22 cellular contexts compared by ENCODE assay signal in the genomic region with DNA sequence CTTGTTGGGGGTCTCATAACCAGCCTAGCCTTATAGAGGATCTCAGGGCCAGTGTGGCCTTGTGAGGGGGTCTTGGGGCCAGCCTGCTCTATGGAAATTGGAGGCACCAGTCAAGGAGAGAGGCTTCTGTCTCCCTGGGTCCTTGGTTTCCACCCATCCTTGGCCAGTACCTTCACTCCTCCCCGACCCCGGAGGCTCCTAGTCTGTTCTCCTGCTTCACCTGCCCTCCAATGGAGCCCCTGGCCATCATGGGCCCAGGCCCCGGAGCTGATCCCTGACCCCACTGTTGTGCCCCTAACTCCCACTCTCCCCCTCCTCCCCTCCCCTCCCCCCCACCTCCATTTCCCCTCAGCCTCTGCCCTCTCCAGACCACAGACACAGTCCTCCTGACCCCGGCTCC. TPM values are rescaled to one million over a fixed set of nuclear protein-coding genes. Genes with fewer than 3 reads are reported as not detected.
DNase-seq lines count a peak whose midpoint lies in the region; ATAC-seq and TF ChIP-seq lines count a peak whose summit lies in the region.
"Had no signal": no experiment of that assay in that cellular context is flagged by ENCODE, and none has a peak within 500 bp of the region (broad histone marks: within the 10 kb centered on the region; RNA-seq: fewer than 3 reads in every experiment).

No MANE protein-coding gene starts in this region.

- H3K4me3 Mint-ChIP-seq in activated naive CD4-positive, alpha-beta T cell treated with anti-CD3 and anti-CD28 coated beads, Interleukin-2, amount 10 ng/mL, durations not matched to agents 7 days and 5 days = no peak overlapping the region
- H3K4me3 Mint-ChIP-seq: activated CD8-positive, alpha-beta T cell treated with anti-CD3 and anti-CD28 coated beads, Interleukin-2, amount 10 ng/mL, durations not matched to agents 7 days and 5 days; stimulated activated naive CD8-positive, alpha-beta T cell treated with anti-CD3 and anti-CD28 coated beads, Interleukin-15, Interleukin-2, amounts not matched to agents 100 ng/mL and 50 ng/mL, for 24 hours had no signal

- H3K9me3 ChIP-seq in lower lobe of right lung = peaks cover 7% of the 10 kb centered on the region
- no peaks in the 10 kb centered on the region for H3K9me3 ChIP-seq in transverse colon
- H3K9me3 ChIP-seq: ascending aorta had no signal

- ATAC-seq in lower lobe of right lung (no peak), GM19455 (IDR thresholded peaks at IDR 0.05; ENCODE audit: unreplicated experiment) (no peak)
- ATAC-seq: activated CD8-positive, alpha-beta T cell treated with anti-CD3 and anti-CD28 coated beads, Interleukin-2, amount 10 ng/mL, durations not matched to agents 7 days and 5 days had no signal

- CTCF ChIA-PET in activated naive CD4-positive, alpha-beta T cell treated with anti-CD3 and anti-CD28 coated beads, Interleukin-2, amount 10 ng/mL, durations not matched to agents 7 days and 5 days (lab: Charles Lee) = no interaction called here

- no peaks in the 10 kb centered on the region for H3K27me3 ChIP-seq in lower lobe of right lung (ENCODE audit: low read depth)
- H3K27me3 ChIP-seq in transverse colon = no peaks in the 10 kb centered on the region
- H3K27me3 ChIP-seq: ascending aorta, tibial nerve had no signal

- no peak for TF ChIP-seq POLR2A in transverse colon (IDR thresholded peaks at IDR 0.05)

- no peak for TF ChIP-seq EP300 in transverse colon (IDR thresholded peaks at IDR 0.05; ENCODE audit: low read depth)

- no peaks in the 10 kb centered on the region for H3K36me3 Mint-ChIP-seq in activated naive CD4-positive, alpha-beta T cell treated with anti-CD3 and anti-CD28 coated beads, Interleukin-2, amount 10 ng/mL, durations not matched to agents 7 days and 5 days

- peaks cover 3% of the 10 kb centered on the region for H3K4me1 Mint-ChIP-seq in activated naive CD4-positive, alpha-beta T cell treated with anti-CD3 and anti-CD28 coated beads, Interleukin-2, amount 10 ng/mL, durations not matched to agents 7 days and 5 days

- WGBS in transverse colon (ENCODE audit: low coverage in 1 of 2), 2 donors = 82% methylated on average over 4 of the region's 4 CpGs; no CpG with 5 or more reads in 1 of the 2 donors

- H3K9me3 Mint-ChIP-seq in activated naive CD4-positive, alpha-beta T cell treated with anti-CD3 and anti-CD28 coated beads, Interleukin-2, amount 10 ng/mL, durations not matched to agents 7 days and 5 days = peaks cover 13% of the 10 kb centered on the region

- TF ChIP-seq CTCF in lower lobe of right lung (IDR thresholded peaks at IDR 0.05) = no peak
- no peak for TF ChIP-seq CTCF in transverse colon (IDR thresholded peaks at IDR 0.05)

- in situ Hi-C loops in transverse colon (cut with MboI; ENCODE audit: low pct_ligation_motif_present in 1 of 4, low pct_unique_long_range_greater_than_20kb in 1 of 4, low sequenced_read_pairs in 3 of 4) = no loop called here

- intact Hi-C loops in lower lobe of right lung (cut with DNase I) = no loop called here
- intact Hi-C loops in transverse colon (cut with DNase I; ENCODE audit: low total_unique reads) = no loop called here

- DNase-seq in activated naive CD4-positive, alpha-beta T cell treated with anti-CD3 and anti-CD28 coated beads, Interleukin-2, amount 10 ng/mL, durations not matched to agents 7 days and 5 days = peak; percentile 14
- DNase-seq in activated naive CD4-positive, alpha-beta T cell (lab: John Stamatoyannopoulos, UW) = no peak
- peak; percentile 7 for DNase-seq in activated CD8-positive, alpha-beta memory T cell treated with anti-CD3 and anti-CD28 coated beads, Interleukin-2, amount 50 U/mL, for 4 hours
- DNase-seq in lower lobe of right lung (peak; percentile 14), transverse colon (peak; percentile 6), T-helper 1 cell (no peak), NCI-H1105 (lab: John Stamatoyannopoulos, UW) (no peak)
- DNase-seq: activated CD8-positive, alpha-beta T cell treated with anti-CD3 and anti-CD28 coated beads, Interleukin-2, amount 10 ng/mL, durations not matched to agents 7 days and 5 days; C1 segment of cervical spinal cord; Calu3; central memory CD4-positive, alpha-beta T cell; NCI-H1694 treated with DMSO at 0.1 percent for 48 hours; NCI-H748 treated with DMSO at 0.1 percent for 48 hours; stimulated activated CD4-positive, alpha-beta T cell treated with anti-CD3 and anti-CD28 coated beads, Interleukin-4, amount 100 ng/mL, for 24 hours had no signal

- no peak overlapping the region for H3K27ac Mint-ChIP-seq in activated naive CD4-positive, alpha-beta T cell treated with anti-CD3 and anti-CD28 coated beads, Interleukin-2, amount 10 ng/mL, durations not matched to agents 7 days and 5 days
- H3K27ac Mint-ChIP-seq: activated CD8-positive, alpha-beta T cell treated with anti-CD3 and anti-CD28 coated beads, Interleukin-2, amount 10 ng/mL, durations not matched to agents 7 days and 5 days; stimulated activated naive CD8-positive, alpha-beta T cell treated with anti-CD3 and anti-CD28 coated beads, Interleukin-15, Interleukin-2, amounts not matched to agents 100 ng/mL and 50 ng/mL, for 24 hours had no signal

- H3K36me3 ChIP-seq in lower lobe of right lung (no peaks in the 10 kb centered on the region), transverse colon (no peaks in the 10 kb centered on the region)
- H3K36me3 ChIP-seq: ascending aorta, tibial nerve had no signal

- no peak overlapping the region for H3K27ac ChIP-seq in lower lobe of right lung
- H3K27ac ChIP-seq in transverse colon = no peak overlapping the region
- H3K27ac ChIP-seq: ascending aorta, KMS-11, tibial nerve had no signal

- H3K4me3 ChIP-seq in lower lobe of right lung = no peak overlapping the region
- H3K4me3 ChIP-seq in transverse colon = no peak overlapping the region
- H3K4me3 ChIP-seq: ascending aorta, lung, tibial nerve had no signal

- peaks cover 51% of the 10 kb centered on the region for H3K27me3 Mint-ChIP-seq in activated naive CD4-positive, alpha-beta T cell treated with anti-CD3 and anti-CD28 coated beads, Interleukin-2, amount 10 ng/mL, durations not matched to agents 7 days and 5 days

- H3K4me1 ChIP-seq in lower lobe of right lung (no peaks in the 10 kb centered on the region), transverse colon (no peaks in the 10 kb centered on the region)
- H3K4me1 ChIP-seq: ascending aorta, tibial nerve had no signal

RNA-seq across cellular contexts. Expression of a gene that starts 29.7 kb away (rescaled TPM):
- total RNA-seq in lower lobe of right lung (2.7 TPM), transverse colon (1 to 10 TPM in 1 of 4 donors, under 1 TPM in 1, not detected in 2; 0.41 to 2.5 TPM)
- total RNA-seq: ascending aorta, Daoy, HT-29 had no signal

Comparison
In these comparisons a context has a peak if more than half of its experiments do, and no peak if none do; other contexts are left out.
1. DNase-seq: peak in activated naive CD4-positive, alpha-beta T cell treated with anti-CD3 and anti-CD28 coated beads, Interleukin-2, amount 10 ng/mL, durations not matched to agents 7 days and 5 days (single experiment), activated CD8-positive, alpha-beta memory T cell treated with anti-CD3 and anti-CD28 coated beads, Interleukin-2, amount 50 U/mL, for 4 hours (single experiment), lower lobe of right lung (single experiment) and transverse colon (single experiment); none in activated naive CD4-positive, alpha-beta T cell (0 of 4), T-helper 1 cell (0 of 5) and NCI-H1105 (single experiment).